ENCODE assay signal across 20 cellular contexts in genomic region chr1:228146761-228147693, GRCh38. TPM values are rescaled to one million over a fixed set of nuclear protein-coding genes. Genes with fewer than 3 reads are reported as not detected.
DNase-seq lines count a peak whose midpoint lies in the region; ATAC-seq and TF ChIP-seq lines count a peak whose summit lies in the region.
"Had no signal": no experiment of that assay in that cellular context is flagged by ENCODE, and none has a peak within 500 bp of the region (broad histone marks: within the 10 kb centered on the region; RNA-seq: fewer than 3 reads in every experiment).

No MANE protein-coding gene starts in this region.

- peaks cover 9 to 20% of the 10 kb centered on the region in 2 donors for H3K4me1 ChIP-seq in neuronal stem cell (ENCODE audit: control insufficient read depth in 2 of 2, insufficient read depth in 1 of 2, low read depth in 1 of 2, low read length in 2 of 2)

- H3K27ac Mint-ChIP-seq in type B pancreatic cell = no peak overlapping the region
- H3K27ac Mint-ChIP-seq: activated CD8-positive, alpha-beta T cell treated with anti-CD3 and anti-CD28 coated beads for 36 hours; activated T-helper 17 cell treated with anti-CD3 and anti-CD28 coated beads, Interleukin-2, amount 50 U/mL, for 72 hours; T-helper 1 cell treated with Interleukin-12 subunit alpha and Interleukin-12 subunit beta and Interleukin-4 antibody, amounts not matched to agents 30 μg/mL and 1 μg/mL, for 36 hours had no signal

- no peak overlapping the region for H3K4me2 ChIP-seq in neuronal stem cell (ENCODE audit: insufficient read depth, low read length, poor library complexity, severe bottlenecking)

- no peak overlapping the region for H2BK120ac ChIP-seq in neuronal stem cell (ENCODE audit: low read depth, low read length)

- no CpG with 5 or more reads among the region's 32 CpGs for WGBS in neuronal stem cell (ENCODE audit: extremely low coverage in 2 of 2, insufficient read length in 2 of 2, insufficient replicate concordance in 1 of 2), 2 donors

- no peaks in the 10 kb centered on the region for H3K9me3 ChIP-seq in neuronal stem cell (replicated peaks in 1 of 2; ENCODE audit: control insufficient read depth in 2 of 2, insufficient read depth in 1 of 2, low read depth in 1 of 2, low read length in 2 of 2)
- H3K9me3 ChIP-seq: MG63, thyroid gland had no signal

- DNase-seq in GM10248 (ENCODE audit: extremely low spot score) (peak; percentile 14), HuH-7 (ENCODE audit: low spot score) (peak; percentile 8), neuronal stem cell (ENCODE audit: low spot score) (no peak), NCI-H1930 (lab: John Stamatoyannopoulos, UW) (no peak), type B pancreatic cell (ENCODE audit: extremely low spot score, unreplicated experiment) (no peak)
- DNase-seq: activated CD8-positive, alpha-beta T cell treated with anti-CD3 and anti-CD28 coated beads for 36 hours; amniotic stem cell; cerebellar nuclear complex; DMS 273 treated with DMSO at 0.1 percent for 48 hours; hippocampal formation; MG63; NCI-H1694; stimulated activated CD4-positive, alpha-beta T cell treated with anti-CD3 and anti-CD28 coated beads, Interleukin-4, amount 100 ng/mL, for 24 hours; stimulated activated CD8-positive, alpha-beta memory T cell treated with anti-CD3 and anti-CD28 coated beads, Interleukin-4, amount 100 ng/mL, for 48 hours; thyroid gland had no signal

- no peaks in the 10 kb centered on the region for H3K9me3 Mint-ChIP-seq in type B pancreatic cell
- H3K9me3 Mint-ChIP-seq: activated CD8-positive, alpha-beta T cell treated with anti-CD3 and anti-CD28 coated beads for 36 hours; activated T-helper 17 cell treated with anti-CD3 and anti-CD28 coated beads, Interleukin-2, amount 50 U/mL, for 72 hours; T-helper 1 cell treated with Interleukin-12 subunit alpha and Interleukin-12 subunit beta and Interleukin-4 antibody, amounts not matched to agents 30 μg/mL and 1 μg/mL, for 36 hours had no signal

- no peaks in the 10 kb centered on the region for H3K36me3 Mint-ChIP-seq in type B pancreatic cell

- H3K4me3 ChIP-seq in neuronal stem cell (ENCODE audit: low read length in 2 of 2) = no peak overlapping the region
- H3K4me3 ChIP-seq: MG63, skin epidermis, thyroid gland had no signal

- peak overlapping the region; percentile 85 for H4K91ac ChIP-seq in neuronal stem cell (ENCODE audit: low read depth, low read length, poor library complexity)

- no peak overlapping the region for H2AFZ ChIP-seq in neuronal stem cell (ENCODE audit: low read length)
- H2AFZ ChIP-seq: parathyroid adenoma had no signal

- no peak overlapping the region for H2BK5ac ChIP-seq in neuronal stem cell (ENCODE audit: low read length)

- POLR2A ChIA-PET in GM10248 (lab: Yijun Ruan, JAX) = no interaction called here

- no peaks in the 10 kb centered on the region for H3K27me3 ChIP-seq in neuronal stem cell (ENCODE audit: control insufficient read depth in 3 of 3, insufficient read depth in 3 of 3, low read depth in 1 of 3, low read length in 3 of 3)
- H3K27me3 ChIP-seq: MG63, thyroid gland had no signal

- peaks cover 15% of the 10 kb centered on the region for H3K4me1 Mint-ChIP-seq in type B pancreatic cell (ENCODE audit: unreplicated experiment)

- H2AK5ac ChIP-seq in neuronal stem cell (ENCODE audit: low read depth, low read length) = no peak overlapping the region

- no peak overlapping the region for H3K27ac ChIP-seq in neuronal stem cell (replicated peaks; ENCODE audit: low read length)
- H3K27ac ChIP-seq: parathyroid adenoma had no signal

- peak overlapping the region; percentile 55 for H3K23ac ChIP-seq in neuronal stem cell (ENCODE audit: low read depth, low read length, poor library complexity)

- H3K14ac ChIP-seq in neuronal stem cell (ENCODE audit: low read length) = no peak overlapping the region

- H3K36me3 ChIP-seq in neuronal stem cell (replicated peaks in 1 of 2; ENCODE audit: control insufficient read depth in 2 of 2, insufficient read depth in 2 of 2, low read length in 2 of 2) = peaks cover 0 to 46% of the 10 kb centered on the region in 2 donors

- CTCF ChIA-PET in GM10248 (lab: Yijun Ruan, JAX) = interaction anchor here (0.8 to 1.0 kb wide), 2 partner anchors 15 to 18 kb away, joined by 3 read pairs; no protein-coding TSS in a partner anchor

- no peak overlapping the region for H3K9ac ChIP-seq in neuronal stem cell (ENCODE audit: low read depth, low read length, poor library complexity)
- H3K9ac ChIP-seq: parathyroid adenoma had no signal

- H3K4me3 Mint-ChIP-seq in type B pancreatic cell = no peak overlapping the region
- H3K4me3 Mint-ChIP-seq: activated CD8-positive, alpha-beta T cell treated with anti-CD3 and anti-CD28 coated beads for 36 hours; activated T-helper 17 cell treated with anti-CD3 and anti-CD28 coated beads, Interleukin-2, amount 50 U/mL, for 72 hours; T-helper 1 cell treated with Interleukin-12 subunit alpha and Interleukin-12 subunit beta and Interleukin-4 antibody, amounts not matched to agents 30 μg/mL and 1 μg/mL, for 36 hours had no signal

- H3K4ac ChIP-seq in neuronal stem cell (ENCODE audit: low read length) = no peak overlapping the region

- TF ChIP-seq CTCF in GM10248 (IDR thresholded peaks at IDR 0.05; ENCODE audit: control extremely low read depth, extremely low read depth, low read depth, missing control alignments) (no peak), type B pancreatic cell (conservative IDR thresholded peaks at IDR 0.05) (no peak)

- H4K8ac ChIP-seq in neuronal stem cell (ENCODE audit: low read depth, low read length) = no peak overlapping the region

- H3K79me1 ChIP-seq in neuronal stem cell (ENCODE audit: low read depth, low read length) = peaks cover 23% of the 10 kb centered on the region

- H3K18ac ChIP-seq in neuronal stem cell (ENCODE audit: low read length) = peak overlapping the region; percentile 28

- no peak for ATAC-seq in GM21529 (IDR thresholded peaks at IDR 0.05; ENCODE audit: unreplicated experiment)
- ATAC-seq: activated CD8-positive, alpha-beta T cell treated with anti-CD3 and anti-CD28 coated beads for 36 hours; activated T-helper 17 cell treated with anti-CD3 and anti-CD28 coated beads, Interleukin-2, amount 50 U/mL, for 72 hours had no signal

- H2BK12ac ChIP-seq in neuronal stem cell (ENCODE audit: low read length) = no peak overlapping the region

- H2BK15ac ChIP-seq in neuronal stem cell (ENCODE audit: low read length) = no peak overlapping the region

- no peaks in the 10 kb centered on the region for H3K27me3 Mint-ChIP-seq in type B pancreatic cell
- H3K27me3 Mint-ChIP-seq: activated CD8-positive, alpha-beta T cell treated with anti-CD3 and anti-CD28 coated beads for 36 hours; activated T-helper 17 cell treated with anti-CD3 and anti-CD28 coated beads, Interleukin-2, amount 50 U/mL, for 72 hours had no signal

RNA-seq across cellular contexts. Expression of gene GJC2, which starts 2.7 kb away (rescaled TPM):
- polyA plus RNA-seq in neuronal stem cell (2013, experiment 1 of 2) = 0.24 TPM
- 0.17 TPM for polyA plus RNA-seq in neuronal stem cell (2013, experiment 2 of 2)
- total RNA-seq in type B pancreatic cell (ENCODE audit: low replicate concordance) = 0.76 and 1.3 TPM in 2 replicates

RNA-seq across cellular contexts. Expression of gene GUK1, which starts 6.9 kb away (rescaled TPM):
- 106 TPM for polyA plus RNA-seq in neuronal stem cell (2013, experiment 1 of 2)
- polyA plus RNA-seq in neuronal stem cell (2013, experiment 2 of 2) = 98.6 TPM
- 133 and 174 TPM in 2 replicates for total RNA-seq in type B pancreatic cell (ENCODE audit: low replicate concordance)

RNA-seq across cellular contexts. Expression of gene IBA57, which starts 18.6 kb away (rescaled TPM):
- polyA plus RNA-seq in neuronal stem cell (2013, experiment 1 of 2) = 1.3 TPM
- 1.4 TPM for polyA plus RNA-seq in neuronal stem cell (2013, experiment 2 of 2)
- total RNA-seq in type B pancreatic cell (ENCODE audit: low replicate concordance) = 9.5 and 10.5 TPM in 2 replicates

RNA-seq across cellular contexts. Expression of gene MRPL55, which starts 37.9 kb away (rescaled TPM):
- 69.3 TPM for polyA plus RNA-seq in neuronal stem cell (2013, experiment 1 of 2)
- 63.2 TPM for polyA plus RNA-seq in neuronal stem cell (2013, experiment 2 of 2)
- 47.4 and 58.8 TPM in 2 replicates for total RNA-seq in type B pancreatic cell (ENCODE audit: low replicate concordance)

RNA-seq across cellular contexts. Expression of gene C1orf35, which starts 43.9 kb away (rescaled TPM):
- polyA plus RNA-seq in neuronal stem cell (2013, experiment 1 of 2) = 28.9 TPM
- polyA plus RNA-seq in neuronal stem cell (2013, experiment 2 of 2) = 28.4 TPM
- total RNA-seq in type B pancreatic cell (ENCODE audit: low replicate concordance) = 16.9 and 23.3 TPM in 2 replicates

Comparison
In these comparisons a context has a peak if more than half of its experiments do, and no peak if none do; other contexts are left out.
1. DNase-seq: peak in GM10248 (single experiment) and HuH-7 (single experiment); none in neuronal stem cell (single experiment), NCI-H1930 (0 of 2) and type B pancreatic cell (single experiment).